In the genomic region with DNA sequence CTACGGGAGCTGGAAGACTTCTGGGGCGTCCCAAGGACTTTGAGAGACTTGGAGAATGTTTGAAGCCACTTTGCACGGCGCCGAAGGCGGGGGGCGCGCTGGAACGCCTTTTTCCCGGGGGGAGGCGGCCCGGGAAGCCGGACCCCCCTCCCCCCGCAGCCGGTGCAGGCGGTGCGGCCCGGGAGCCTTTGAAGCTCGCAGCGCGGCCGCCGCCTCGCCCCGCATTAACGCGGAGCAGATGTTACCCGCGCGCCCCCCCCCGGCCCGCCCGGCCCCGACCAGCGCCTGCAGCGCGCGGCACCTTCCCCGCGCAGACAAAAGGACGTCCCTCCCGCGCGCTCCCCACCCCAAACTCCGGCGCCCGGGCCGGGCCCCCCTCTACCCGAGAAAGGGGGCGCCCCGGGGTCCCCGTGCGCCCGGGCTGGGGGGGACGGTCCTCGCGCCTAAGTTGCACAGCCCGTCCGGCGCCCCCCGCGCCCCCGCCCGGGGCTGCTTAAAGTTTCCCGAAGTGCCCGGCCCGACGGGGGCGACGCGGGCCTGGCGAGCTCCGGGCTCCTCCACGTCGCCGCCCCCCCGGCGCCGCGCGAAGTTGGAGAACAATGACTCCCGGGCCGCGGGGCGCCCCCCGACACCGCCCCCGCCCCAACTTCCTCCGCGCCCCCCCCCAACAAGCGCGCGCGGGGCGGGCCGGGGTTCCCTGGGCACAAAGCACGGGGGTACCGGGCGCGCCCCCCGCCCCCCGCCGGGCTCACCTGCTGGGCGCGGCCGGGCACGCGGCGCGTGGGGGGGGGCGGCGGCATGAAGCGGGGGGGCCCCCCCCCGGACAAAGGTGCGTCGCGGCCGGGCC, we compare ENCODE assay signal across 8 cellular contexts. TPM values are rescaled to one million over a fixed set of nuclear protein-coding genes. Genes with fewer than 3 reads are reported as not detected.
DNase-seq lines count a peak whose midpoint lies in the region; ATAC-seq and TF ChIP-seq lines count a peak whose summit lies in the region.

No MANE protein-coding gene starts in this region.

- H3K27ac Mint-ChIP-seq in T-cell: peak overlapping the region; percentile 79 to 93

- peaks cover 4% of the 10 kb centered on the region for H3K36me3 Mint-ChIP-seq in T-cell

- in situ Hi-C loops in brain microvascular endothelial cell (cut with HindIII; ENCODE audit: low pct_ligation_motif_present, low sequenced_read_pairs): no loop called here

- BruUV-seq in A673 (replicated peaks; lab: Mats Ljungman, UMichigan): no TSS peak

- H3K27me3 ChIP-seq in A673 (replicated peaks; ENCODE audit: insufficient read depth, low read depth, low read length, poor library complexity) (no peaks in the 10 kb centered on the region), brain microvascular endothelial cell (replicated peaks) (no peaks in the 10 kb centered on the region), kidney epithelial cell (ENCODE audit: control insufficient read depth, insufficient read depth, low read length) (no peaks in the 10 kb centered on the region)

- POLR2A ChIA-PET in A673 (lab: Charles Lee; ENCODE audit: low non-redundant PET): interaction anchor here (0.7 kb wide), 1 partner anchor 561 kb away, joined by 4 read pairs; no protein-coding TSS in a partner anchor
- POLR2A ChIA-PET in T-cell (lab: Charles Lee): interaction anchor here in 1 of 2 donors (1.0 kb wide), 1 partner anchor 383 kb away, joined by 3 read pairs; the partner anchor contains the start of gene CIRBP

- H3K4me1 Mint-ChIP-seq in T-cell: peaks cover 17 to 21% (median 20%) of the 10 kb centered on the region in 3 donors

- peaks cover 0 to under 1% of the 10 kb centered on the region in 2 donors for H3K27me3 Mint-ChIP-seq in T-cell

- peak overlapping the region; percentile 84 to 92 (median 88) for H3K4me3 Mint-ChIP-seq in T-cell

- H3K4me3 ChIP-seq in A673 (ENCODE audit: low read depth, low read length, poor library complexity, severe bottlenecking) (peak overlapping the region; percentile 83), brain microvascular endothelial cell (ENCODE audit: low read depth, low read length) (peak overlapping the region; percentile 69), kidney epithelial cell (ENCODE audit: low read depth, low read length) (peak overlapping the region; percentile 70)

- peak; percentile 2 for ATAC-seq in GM19324 (IDR thresholded peaks at IDR 0.05; ENCODE audit: low FRiP score, unreplicated experiment)
- peak in 3 of 4 experiments; percentile 18 to 24 (median 19) for ATAC-seq in T-cell (replicated peaks in 1 of 4)

- intact Hi-C loops in A673 (cut with micrococcal nuclease; ENCODE audit: unreplicated experiment): loop anchor here (5.0 kb wide), 1 partner anchor 44 kb away; the partner anchor contains the start of gene UQCR11

- peaks cover 15% of the 10 kb centered on the region for H3K4me1 ChIP-seq in A673 (ENCODE audit: insufficient read depth, low read length, poor library complexity, severe bottlenecking)

- no peaks in the 10 kb centered on the region for H3K9me3 ChIP-seq in A673 (ENCODE audit: low read depth, low read length, poor library complexity, severe bottlenecking)

- DNase-seq in A673 (ENCODE audit: low spot score): peak; percentile 63
- DNase-seq in T-cell: peak in 33 of 34 experiments; percentile 8 to 58 (median 40)
- DNase-seq in brain microvascular endothelial cell: no peak
- no peak for DNase-seq in kidney epithelial cell (ENCODE audit: low read depth)
- DNase-seq in stimulated activated CD4-positive, alpha-beta T cell treated with anti-CD3 and anti-CD28 coated beads, Interleukin-4, amount 100 ng/mL, for 4 hours: peak; percentile 47 to 50
- DNase-seq in DMS79 treated with DMSO at 0.1 percent for 48 hours (lab: John Stamatoyannopoulos, UW): no peak
- DNase-seq in RKO (ENCODE audit: low spot score): no peak

- CTCF ChIA-PET in A673 (lab: Charles Lee) (interaction anchor here (1.8 kb wide), 1 partner anchor 21 kb away, joined by 4 read pairs; no protein-coding TSS in a partner anchor), T-cell (lab: Charles Lee) (no interaction called here)

- no peak for TF ChIP-seq CTCF in A673 (conservative IDR thresholded peaks at IDR 0.05; ENCODE audit: low read depth, low read length)
- no peak for TF ChIP-seq CTCF in brain microvascular endothelial cell (IDR thresholded peaks at IDR 0.05; ENCODE audit: low read depth, low read length, missing control alignments)
- no peak for TF ChIP-seq CTCF in kidney epithelial cell (IDR thresholded peaks at IDR 0.05; ENCODE audit: insufficient read depth, low read length, poor library complexity, severe bottlenecking)

- H3K36me3 ChIP-seq in A673 (ENCODE audit: insufficient read depth, low read length, poor library complexity, severe bottlenecking) (peaks cover 36% of the 10 kb centered on the region), brain microvascular endothelial cell (replicated peaks) (peaks cover 19% of the 10 kb centered on the region), kidney epithelial cell (ENCODE audit: control insufficient read depth, insufficient read depth, low read length) (no peaks in the 10 kb centered on the region)

- H3K27ac ChIP-seq in A673 (ENCODE audit: low read depth, low read length, poor library complexity, severe bottlenecking): peak overlapping the region; percentile 93
- H3K27ac ChIP-seq in brain microvascular endothelial cell: peak overlapping the region; percentile 15

- no peaks in the 10 kb centered on the region for H3K9me3 Mint-ChIP-seq in T-cell

RNA-seq across cellular contexts. Expression of gene TCF3, which starts 0.6 kb away (rescaled TPM):
- total RNA-seq in A673 (2021): 333 and 361 TPM in 2 replicates
- 100 to 1,000 TPM in 2 of 5 donors, 10 to 100 TPM in 3; 63.3 to 107 (median 94.6) TPM for total RNA-seq in T-cell
- total RNA-seq in kidney epithelial cell: 123 and 199 TPM in 2 replicates

RNA-seq across cellular contexts. Expression of gene UQCR11, which starts 46.5 kb away (rescaled TPM):
- total RNA-seq in A673 (2021) (256 and 258 TPM in 2 replicates), T-cell (100 to 1,000 TPM; 127 to 168 (median 148) TPM), kidney epithelial cell (77.8 and 84.6 TPM in 2 replicates)

RNA-seq across cellular contexts. Expression of gene MBD3, which starts 59.1 kb away (rescaled TPM):
- total RNA-seq in A673 (2021) (138 and 139 TPM in 2 replicates), T-cell (10 to 100 TPM; 51.8 to 80.3 (median 75.5) TPM), kidney epithelial cell (118 and 130 TPM in 2 replicates)

Comparison
In these comparisons a context has a peak if more than half of its experiments do, and no peak if none do; other contexts are left out.
1. DNase-seq: peak in A673 (single experiment), T-cell (33 of 34) and stimulated activated CD4-positive, alpha-beta T cell treated with anti-CD3 and anti-CD28 coated beads, Interleukin-4, amount 100 ng/mL, for 4 hours (2 of 2); none in brain microvascular endothelial cell (single experiment), kidney epithelial cell (single experiment), DMS79 treated with DMSO at 0.1 percent for 48 hours (single experiment) and RKO (single experiment).
2. Peak in every context shown above with its lines, with median percentiles within 50 percentile points of each other: H3K4me3 ChIP-seq.